In the genomic region with DNA sequence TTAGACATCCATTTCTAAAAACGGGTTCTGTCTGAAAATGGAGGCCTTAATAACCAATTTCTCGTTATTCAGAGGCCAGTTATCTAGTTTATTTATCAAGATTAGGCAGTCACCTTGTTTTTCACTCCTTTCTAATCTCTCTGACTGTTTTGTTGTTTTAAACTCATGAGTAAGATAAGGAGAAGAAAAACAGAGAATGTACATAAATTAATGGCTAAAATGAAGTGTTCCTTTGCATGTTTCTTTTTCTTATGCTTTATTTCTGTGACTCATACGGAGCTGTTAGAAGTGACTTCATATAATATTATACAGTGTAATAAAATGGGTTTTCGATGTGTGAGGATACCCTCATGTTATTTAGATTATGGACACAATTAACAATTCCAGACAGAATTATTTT, we compare ENCODE assay signal across 20 cellular contexts. TPM values are rescaled to one million over a fixed set of nuclear protein-coding genes. Genes with fewer than 3 reads are reported as not detected.
A peak's percentile ranks its signal among the peaks of the same experiment; 100 is the strongest.
DNase-seq lines count a peak whose midpoint lies in the region; ATAC-seq, FAIRE-seq and TF ChIP-seq lines count a peak whose summit lies in the region.
"Had no signal": no experiment of that assay in that cellular context is flagged by ENCODE, and none has a peak within 500 bp of the region (broad histone marks: within the 10 kb centered on the region; RNA-seq: fewer than 3 reads in every experiment).

No MANE protein-coding gene starts in this region.

- no peaks in the 10 kb centered on the region for H3K9me3 Mint-ChIP-seq in nephron progenitor cell
- H3K9me3 Mint-ChIP-seq in endodermal cell: no peaks in the 10 kb centered on the region
- H3K9me3 Mint-ChIP-seq: CD8-positive, alpha-beta memory T cell had no signal

- H3K79me1 ChIP-seq in IMR-90 (ENCODE audit: low read depth in 1 of 2, low read length in 2 of 2): peaks cover 20 to 41% of the 10 kb centered on the region in 2 experiments

- no peaks in the 10 kb centered on the region for H3K27me3 ChIP-seq in IMR-90 (ENCODE audit: control insufficient read depth, insufficient read depth, low read length)
- H3K27me3 ChIP-seq in psoas muscle (ENCODE audit: insufficient read depth in 3 of 3, low read length in 2 of 3): no peaks in the 10 kb centered on the region
- H3K27me3 ChIP-seq in endodermal cell (ENCODE audit: control insufficient read depth, insufficient read depth, low read length, poor library complexity, severe bottlenecking): no peaks in the 10 kb centered on the region
- H3K27me3 ChIP-seq: BLaER1 treated with 17β-estradiol and CSF1 and Interleukin-3, amounts not matched to agents 10 nM and 100 nM had no signal

- no TSS peak for BruUV-seq in IMR-90 (replicated peaks; lab: Mats Ljungman, UMichigan)

- H3K9ac ChIP-seq in IMR-90 (ENCODE audit: low read depth, low read length) (no peak overlapping the region), endodermal cell (ENCODE audit: extremely low read depth, low read length, poor library complexity, severe bottlenecking) (no peak overlapping the region)
- H3K9ac ChIP-seq: BLaER1 treated with 17β-estradiol and CSF1 and Interleukin-3, amounts not matched to agents 10 nM and 100 nM; GM23248 had no signal

- H3K56ac ChIP-seq in IMR-90 (ENCODE audit: extremely low read depth, insufficient read depth, low read length): no peak overlapping the region

- no peaks in the 10 kb centered on the region for H3K27me3 Mint-ChIP-seq in nephron progenitor cell (ENCODE audit: low read depth, poor library complexity)
- no peaks in the 10 kb centered on the region for H3K27me3 Mint-ChIP-seq in endodermal cell (ENCODE audit: insufficient read depth)

- no peak overlapping the region for H2BK5ac ChIP-seq in IMR-90 (ENCODE audit: low read depth, low read length, poor library complexity, severe bottlenecking)

- H3K36me3 Mint-ChIP-seq in nephron progenitor cell (ENCODE audit: low read depth) (no peaks in the 10 kb centered on the region), endodermal cell (ENCODE audit: low read depth) (no peaks in the 10 kb centered on the region)
- H3K36me3 Mint-ChIP-seq: CD8-positive, alpha-beta memory T cell had no signal

- WGBS in A549 (ENCODE audit: missing lambda C conversion rate): 62% methylated on average over 4 of the region's 4 CpGs
- WGBS in IMR-90 (ENCODE audit: extremely low coverage in 2 of 2, insufficient read length in 1 of 2), 2 experiments: no CpG with 5 or more reads among the region's 4 CpGs
- WGBS in psoas muscle, 3 donors: 74 to 82% (median 74%) methylated on average over 4 of the region's 4 CpGs
- 72 to 81% methylated on average over 2 of the region's 4 CpGs for WGBS in endodermal cell (ENCODE audit: insufficient coverage in 1 of 2, insufficient read length in 1 of 2), 2 experiments

- no peak for ATAC-seq in A549
- ATAC-seq in IMR-90 (ENCODE audit: low read depth): peak; percentile 25; the same call in 1 of the 2 replicates
- no peak for ATAC-seq in psoas muscle
- no peak for ATAC-seq in stimulated activated naive CD8-positive, alpha-beta T cell treated with anti-CD3 and anti-CD28 coated beads, Interleukin-15, Interleukin-2, amounts not matched to agents 100 U/mL and 50 U/mL, for 24 hours
- ATAC-seq in GM21825 (IDR thresholded peaks at IDR 0.05; ENCODE audit: unreplicated experiment): no peak

- no peak overlapping the region for H3K4me2 ChIP-seq in A549
- H3K4me2 ChIP-seq in IMR-90 (ENCODE audit: low read depth, low read length): no peak overlapping the region

- no peak overlapping the region for H3K23ac ChIP-seq in IMR-90 (ENCODE audit: low read depth, low read length)

- H3K27ac Mint-ChIP-seq in nephron progenitor cell (no peak overlapping the region), endodermal cell (no peak overlapping the region)
- H3K27ac Mint-ChIP-seq: B cell; CD8-positive, alpha-beta memory T cell had no signal

- H2AK9ac ChIP-seq in IMR-90 (replicated peaks; ENCODE audit: low read depth, low read length, poor library complexity): no peak overlapping the region

- H3K14ac ChIP-seq in IMR-90 (replicated peaks; ENCODE audit: low read depth, low read length): no peak overlapping the region

- no peak overlapping the region for H4K91ac ChIP-seq in IMR-90 (ENCODE audit: insufficient read depth, low read depth, low read length)

- no peaks in the 10 kb centered on the region for H3K36me3 ChIP-seq in IMR-90 (ENCODE audit: control insufficient read depth, insufficient read depth, low read length)
- H3K36me3 ChIP-seq in psoas muscle (ENCODE audit: insufficient read depth in 1 of 2, low read depth in 1 of 2): no peaks in the 10 kb centered on the region
- no peaks in the 10 kb centered on the region for H3K36me3 ChIP-seq in endodermal cell (ENCODE audit: control insufficient read depth, insufficient read depth, low read length)
- H3K36me3 ChIP-seq: BLaER1 treated with 17β-estradiol and CSF1 and Interleukin-3, amounts not matched to agents 10 nM and 100 nM; HAP-1 had no signal

- peaks cover 8% of the 10 kb centered on the region; the same call in 1 of the 2 replicates for H3K9me1 ChIP-seq in IMR-90 (ENCODE audit: insufficient read depth, low read length)

- H3K27ac ChIP-seq in A549 (no peak overlapping the region), IMR-90 (ENCODE audit: insufficient read depth, low read length) (no peak overlapping the region), cingulate gyrus (ENCODE audit: low read depth, low read length) (peak overlapping the region; percentile 66), psoas muscle (peak overlapping the region; percentile 5), endodermal cell (ENCODE audit: low read depth, low read length) (no peak overlapping the region)
- H3K27ac ChIP-seq: BLaER1 treated with 17β-estradiol and CSF1 and Interleukin-3, amounts not matched to agents 10 nM and 100 nM; GM23248 had no signal

- H3K4ac ChIP-seq in IMR-90 (ENCODE audit: low read depth, low read length): no peak overlapping the region

- H3K9me3 ChIP-seq in A549 (no peaks in the 10 kb centered on the region), IMR-90 (ENCODE audit: control insufficient read depth, insufficient read depth, low read length) (no peaks in the 10 kb centered on the region), psoas muscle (no peaks in the 10 kb centered on the region), endodermal cell (ENCODE audit: control insufficient read depth, low read length) (no peaks in the 10 kb centered on the region)
- H3K9me3 ChIP-seq: BLaER1 treated with 17β-estradiol and CSF1 and Interleukin-3, amounts not matched to agents 10 nM and 100 nM; HAP-1 had no signal

- dilution Hi-C loops in IMR-90 (cut with HindIII; ENCODE audit: low sequenced_read_pairs, unreplicated experiment): no loop called here

- TF ChIP-seq POLR2A in A549 (IDR thresholded peaks at IDR 0.05; ENCODE audit: low read length) (no peak), IMR-90 (IDR thresholded peaks at IDR 0.05; ENCODE audit: low read depth, low read length) (no peak)

- no peak overlapping the region for H2BK120ac ChIP-seq in IMR-90 (ENCODE audit: low read depth, low read length)

- H2BK15ac ChIP-seq in IMR-90 (ENCODE audit: low read depth, low read length): no peak overlapping the region

- H4K8ac ChIP-seq in IMR-90 (ENCODE audit: low read depth in 2 of 2, low read length in 2 of 2): no peak overlapping the region

- H2BK20ac ChIP-seq in IMR-90 (ENCODE audit: low read depth, low read length): no peak overlapping the region

- TF ChIP-seq RAD21 in A549 (conservative IDR thresholded peaks at IDR 0.05 in 1 of 2, IDR thresholded peaks at IDR 0.05 in 1 of 2): no peak
- no peak for TF ChIP-seq RAD21 in IMR-90 (IDR thresholded peaks at IDR 0.05; ENCODE audit: low read length)

- no peak for TF ChIP-seq CTCF in A549 (IDR thresholded peaks at IDR 0.05)
- no peak for TF ChIP-seq CTCF in IMR-90 (conservative IDR thresholded peaks at IDR 0.05; ENCODE audit: low read depth, low read length)
- no peak for TF ChIP-seq CTCF in psoas muscle (IDR thresholded peaks at IDR 0.05)
- TF ChIP-seq CTCF in nephron progenitor cell (IDR thresholded peaks at IDR 0.05): no peak
- no peak for TF ChIP-seq CTCF in endodermal cell (conservative IDR thresholded peaks at IDR 0.05)

- H2AFZ ChIP-seq in IMR-90 (replicated peaks; ENCODE audit: low read length, poor library complexity): no peak overlapping the region
- H2AFZ ChIP-seq: GM23248 had no signal

- no peak overlapping the region for H3K18ac ChIP-seq in IMR-90 (ENCODE audit: low read depth, low read length)

- H3K4me1 Mint-ChIP-seq in nephron progenitor cell: no peaks in the 10 kb centered on the region
- peaks cover 22% of the 10 kb centered on the region for H3K4me1 Mint-ChIP-seq in endodermal cell
- H3K4me1 Mint-ChIP-seq: B cell had no signal

- H4K20me1 ChIP-seq in IMR-90 (ENCODE audit: insufficient read depth, low read length): peaks cover 18% of the 10 kb centered on the region; the same call in 1 of the 2 replicates

- H4K5ac ChIP-seq in IMR-90 (ENCODE audit: low read depth, low read length): no peak overlapping the region

- peak; percentile 56 for FAIRE-seq in A549 (lab: Jason Lieb, UNC)
- FAIRE-seq: G401.6, GM12891, GM19239 had no signal

- DNase-seq in A549 (ENCODE audit: low read depth in 1 of 2, low spot score in 1 of 2): no peak
- DNase-seq in IMR-90: no peak
- no peak for DNase-seq in psoas muscle
- DNase-seq in stimulated activated naive CD8-positive, alpha-beta T cell treated with anti-CD3 and anti-CD28 coated beads, Interleukin-15, Interleukin-2, amounts not matched to agents 100 U/mL and 50 U/mL, for 24 hours: no peak
- no peak for DNase-seq in nephron progenitor cell
- DNase-seq in endodermal cell: no peak
- DNase-seq: 8988T; CD8-positive, alpha-beta memory T cell; COR-L47; DMS 273 treated with DMSO at 0.1 percent for 48 hours; DMS53; GM23248 had no signal

- POLR2A ChIA-PET in A549 (lab: Yijun Ruan, JAX) (no interaction called here), IMR-90 (lab: Charles Lee; ENCODE audit: unreplicated experiment) (no interaction called here)

- H3K4me3 ChIP-seq in A549 (no peak overlapping the region), IMR-90 (ENCODE audit: insufficient read depth, low read depth, low read length) (no peak overlapping the region), psoas muscle (no peak overlapping the region), endodermal cell (ENCODE audit: low read length) (no peak overlapping the region)
- H3K4me3 ChIP-seq: BLaER1 treated with 17β-estradiol and CSF1 and Interleukin-3, amounts not matched to agents 10 nM and 100 nM; GM23248; HAP-1 had no signal

- no peak overlapping the region for H2AK5ac ChIP-seq in IMR-90 (ENCODE audit: low read depth, low read length)

- in situ Hi-C loops in IMR-90 (cut with MboI; ENCODE audit: low sequenced_read_pairs): no loop called here

- H3K4me3 Mint-ChIP-seq in nephron progenitor cell (no peak overlapping the region), endodermal cell (no peak overlapping the region)
- H3K4me3 Mint-ChIP-seq: B cell; CD8-positive, alpha-beta memory T cell had no signal

- H3K4me1 ChIP-seq in A549: peaks cover 20% of the 10 kb centered on the region
- peaks cover 8% of the 10 kb centered on the region for H3K4me1 ChIP-seq in IMR-90 (ENCODE audit: control insufficient read depth, insufficient read depth, low read length)
- H3K4me1 ChIP-seq in psoas muscle: peaks cover 64% of the 10 kb centered on the region
- peaks cover 16% of the 10 kb centered on the region for H3K4me1 ChIP-seq in endodermal cell (ENCODE audit: control insufficient read depth, insufficient read depth, low read length)
- H3K4me1 ChIP-seq: HAP-1 had no signal

- CTCF ChIA-PET in A549 (lab: Yijun Ruan, JAX) (interaction anchor here (0.8 to 1.1 kb wide), 2 partner anchors 21 to 277 kb away, joined by 3 read pairs; no protein-coding TSS in a partner anchor), IMR-90 (lab: Yijun Ruan, JAX) (no interaction called here)

- no peak for TF ChIP-seq EP300 in A549 (IDR thresholded peaks at IDR 0.05)

- intact Hi-C loops in IMR-90 (cut with micrococcal nuclease): loop anchor here (10.0 kb wide), 1 partner anchor 169 kb away; no protein-coding TSS in a partner anchor
- intact Hi-C loops in psoas muscle (cut with DNase I): no loop called here

RNA-seq across cellular contexts. Expression of a gene that starts 22.0 kb away (rescaled TPM):
- polyA plus RNA-seq in A549 (2011; rRNA removed) (29.1 and 40.6 TPM in 2 replicates), A549 (2017; fragmentation: RNase III; extraction: RNeasy Plus Mini Kit Qiagen cat#74134 plus additional on column Dnase treatment) (26.8 to 35.1 TPM (median 30.3 TPM) in 3 replicates), IMR-90 (2012; rRNA removed) (18.5 and 19.3 TPM in 2 replicates), psoas muscle (10 to 100 TPM in 1 of 3 donors, 1 to 10 TPM in 2; 2.5 to 18.6 (median 7.8) TPM)
- polyA plus RNA-seq in A549 (2012; cell fraction: cytosol; rRNA removed): 14.9 and 16.2 TPM in 2 replicates
- polyA plus RNA-seq in A549 (2012; cell fraction: nucleus; rRNA removed): 37.6 and 39.2 TPM in 2 replicates
- polyA minus RNA-seq in A549 (2011; rRNA and poly(A)+ RNA removed): 48.4 and 58.4 TPM in 2 replicates
- total RNA-seq in IMR-90 (2012; rRNA removed) (16.3 and 18.3 TPM in 2 replicates), psoas muscle (10 to 100 TPM; 22.5 to 33.3 (median 26.0) TPM), endodermal cell (100 to 1,000 TPM; 132 TPM)
- polyA plus RNA-seq in IMR-90 (2012; cell fraction: cytosol; rRNA removed): 6.7 and 15.3 TPM in 2 replicates
- polyA plus RNA-seq in IMR-90 (2012; cell fraction: nucleus; rRNA removed; ENCODE audit: low replicate concordance): 14.0 and 17.8 TPM in 2 replicates
- 80.4 TPM for polyA plus RNA-seq in endodermal cell (2013, experiment 1 of 2)
- polyA plus RNA-seq in endodermal cell (2013, experiment 2 of 2): 75.6 TPM

Comparison
In these comparisons a context has a peak if more than half of its experiments do, and no peak if none do; other contexts are left out.
1. H3K27ac ChIP-seq: peak in cingulate gyrus (single experiment) and psoas muscle (single experiment); none in A549 (0 of 2), IMR-90 (single experiment) and endodermal cell (single experiment).